Comparison of ENCODE assay signal across 1 cellular context in the genomic region with DNA sequence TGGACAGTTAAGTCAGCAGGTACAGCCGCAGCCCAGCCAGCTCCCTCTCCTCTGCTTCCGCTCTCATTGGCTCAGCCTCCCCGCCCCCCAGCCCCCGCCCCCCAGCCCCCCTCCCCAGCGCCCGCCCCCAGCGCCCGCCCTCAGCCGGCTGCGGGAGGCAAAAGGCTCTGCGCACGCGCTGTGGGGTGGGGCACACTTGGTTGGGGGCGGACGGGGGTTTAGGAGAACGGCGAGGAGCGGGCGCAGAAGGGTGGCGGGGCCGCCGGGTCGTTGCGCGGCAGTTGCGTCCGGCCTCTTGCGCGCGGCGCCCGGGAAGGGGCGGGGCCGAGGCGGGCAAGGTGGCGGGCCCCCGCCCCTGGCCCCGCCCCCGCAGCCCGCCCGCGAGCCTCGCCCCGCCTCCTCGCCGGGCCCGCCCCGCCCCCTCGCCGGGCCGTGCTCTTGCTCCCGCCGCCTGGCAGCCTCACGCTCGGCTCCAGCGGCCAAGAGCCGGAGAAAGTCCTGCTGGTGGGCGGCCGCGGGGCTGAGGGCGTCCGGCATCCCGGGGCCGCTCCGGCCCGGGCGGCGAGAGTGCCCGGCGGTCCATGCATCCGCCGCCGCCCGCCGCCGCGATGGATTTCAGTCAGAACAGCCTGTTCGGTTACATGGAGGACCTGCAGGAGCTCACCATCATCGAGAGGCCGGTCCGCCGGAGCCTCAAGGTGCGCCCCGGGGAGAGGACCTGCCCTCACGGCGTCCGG.
A peak's percentile ranks its signal among the peaks of the same experiment; 100 is the strongest.
TF ChIP-seq lines count a peak whose summit lies in the region.

TSS of gene PPP4R4 (plus strand) at position 438 of the 737 bp plus-strand sequence. CDS start at position 582, 144 bp downstream.

TF ChIP-seq in HCT116, 20 proteins besides CTCF, POLR2A, EP300 and RAD21 (continued from another document):
- TF ChIP-seq, protein P1, sequence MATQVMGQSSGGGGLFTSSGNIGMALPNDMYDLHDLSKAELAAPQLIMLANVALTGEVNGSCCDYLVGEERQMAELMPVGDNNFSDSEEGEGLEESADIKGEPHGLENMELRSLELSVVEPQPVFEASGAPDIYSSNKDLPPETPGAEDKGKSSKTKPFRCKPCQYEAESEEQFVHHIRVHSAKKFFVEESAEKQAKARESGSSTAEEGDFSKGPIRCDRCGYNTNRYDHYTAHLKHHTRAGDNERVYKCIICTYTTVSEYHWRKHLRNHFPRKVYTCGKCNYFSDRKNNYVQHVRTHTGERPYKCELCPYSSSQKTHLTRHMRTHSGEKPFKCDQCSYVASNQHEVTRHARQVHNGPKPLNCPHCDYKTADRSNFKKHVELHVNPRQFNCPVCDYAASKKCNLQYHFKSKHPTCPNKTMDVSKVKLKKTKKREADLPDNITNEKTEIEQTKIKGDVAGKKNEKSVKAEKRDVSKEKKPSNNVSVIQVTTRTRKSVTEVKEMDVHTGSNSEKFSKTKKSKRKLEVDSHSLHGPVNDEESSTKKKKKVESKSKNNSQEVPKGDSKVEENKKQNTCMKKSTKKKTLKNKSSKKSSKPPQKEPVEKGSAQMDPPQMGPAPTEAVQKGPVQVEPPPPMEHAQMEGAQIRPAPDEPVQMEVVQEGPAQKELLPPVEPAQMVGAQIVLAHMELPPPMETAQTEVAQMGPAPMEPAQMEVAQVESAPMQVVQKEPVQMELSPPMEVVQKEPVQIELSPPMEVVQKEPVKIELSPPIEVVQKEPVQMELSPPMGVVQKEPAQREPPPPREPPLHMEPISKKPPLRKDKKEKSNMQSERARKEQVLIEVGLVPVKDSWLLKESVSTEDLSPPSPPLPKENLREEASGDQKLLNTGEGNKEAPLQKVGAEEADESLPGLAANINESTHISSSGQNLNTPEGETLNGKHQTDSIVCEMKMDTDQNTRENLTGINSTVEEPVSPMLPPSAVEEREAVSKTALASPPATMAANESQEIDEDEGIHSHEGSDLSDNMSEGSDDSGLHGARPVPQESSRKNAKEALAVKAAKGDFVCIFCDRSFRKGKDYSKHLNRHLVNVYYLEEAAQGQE (IDR thresholded peaks at IDR 0.05; ENCODE audit: low read depth): no peak
- TF ChIP-seq CBX3 (IDR thresholded peaks at IDR 0.05; ENCODE audit: low read depth) (no peak), MAX (IDR thresholded peaks at IDR 0.05) (no peak), POLR2AphosphoS5 (IDR thresholded peaks at IDR 0.05; ENCODE audit: low read depth, low read length) (peak; percentile 62), EGR1 (IDR thresholded peaks at IDR 0.05; ENCODE audit: low read depth) (no peak)
